12 cellular contexts compared by ENCODE assay signal in the genomic region with DNA sequence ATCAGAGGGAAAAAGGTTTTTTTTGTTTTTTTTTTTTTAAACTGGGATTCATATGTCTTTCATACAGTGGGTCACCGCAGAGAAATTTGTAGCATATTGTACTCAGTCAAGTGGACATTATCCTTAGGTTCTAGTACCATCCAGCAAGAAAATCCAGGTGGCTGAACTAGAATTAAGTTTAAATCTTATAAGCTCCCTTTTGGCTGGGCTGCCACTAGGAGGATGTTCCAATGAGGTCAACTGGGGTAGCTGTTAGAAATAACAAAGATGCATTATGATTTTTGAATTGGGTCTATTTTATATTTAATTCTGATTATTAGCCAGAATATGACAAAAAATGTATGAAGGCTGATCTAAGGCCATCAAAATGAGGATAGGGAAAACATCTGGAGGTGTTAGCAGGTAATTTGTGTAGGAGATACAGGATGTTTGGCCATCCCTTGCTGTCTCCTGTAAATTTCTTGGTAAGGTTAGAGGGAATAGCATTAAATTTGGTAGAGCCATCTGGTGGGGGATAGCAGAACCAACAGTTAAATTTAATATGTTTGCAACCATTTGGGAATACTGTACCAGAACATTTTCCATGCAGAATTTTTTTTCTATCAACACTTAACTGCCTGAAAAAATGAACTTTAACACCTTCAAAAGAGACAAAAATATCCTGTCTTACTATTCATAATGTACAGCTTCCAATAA.
DNase-seq lines count a peak whose midpoint lies in the region; ATAC-seq and TF ChIP-seq lines count a peak whose summit lies in the region.
"Had no signal": no experiment of that assay in that cellular context is flagged by ENCODE, and none has a peak within 500 bp of the region (broad histone marks: within the 10 kb centered on the region; RNA-seq: fewer than 3 reads in every experiment).

No MANE protein-coding gene starts in this region.

- H3K4me3 ChIP-seq in LNCaP clone FGC (ENCODE audit: low read depth, low read length) (no peak overlapping the region), adrenal gland (no peak overlapping the region)
- H3K4me3 ChIP-seq: K562, SK-N-MC, smooth muscle cell had no signal

- H3K27ac ChIP-seq in adrenal gland: no peak overlapping the region
- H3K27ac ChIP-seq: SK-N-MC had no signal

- CTCF ChIA-PET in activated naive CD4-positive, alpha-beta T cell treated with anti-CD3 and anti-CD28 coated beads, Interleukin-2, amount 10 ng/mL, durations not matched to agents 7 days and 5 days (lab: Charles Lee): interaction anchor here (1.1 to 1.5 kb wide), 2 partner anchors 194 to 568 kb away, joined by 3 to 4 read pairs; partner anchors contain the start of gene B3GALT2

- H3K36me3 ChIP-seq in adrenal gland (replicated peaks in 1 of 2): no peaks in the 10 kb centered on the region

- intact Hi-C loops in adrenal gland (cut with DNase I): no loop called here

- DNase-seq in ELR (ENCODE audit: low read depth) (peak; percentile 43), LNCaP clone FGC (ENCODE audit: low read depth) (no peak), adrenal gland (no peak), left lobe of liver (ENCODE audit: low spot score) (no peak), cerebellum (ENCODE audit: low spot score) (no peak), mesothelial cell of epicardium (ENCODE audit: low spot score in 2 of 2, unreplicated experiment in 2 of 2) (no peak)
- no peak for DNase-seq in activated naive CD4-positive, alpha-beta T cell treated with anti-CD3 and anti-CD28 coated beads, Interleukin-2, amount 10 ng/mL, durations not matched to agents 7 days and 5 days
- DNase-seq: naive thymus-derived CD4-positive, alpha-beta T cell had no signal

- no peak overlapping the region for H3K27ac Mint-ChIP-seq in activated naive CD4-positive, alpha-beta T cell treated with anti-CD3 and anti-CD28 coated beads, Interleukin-2, amount 10 ng/mL, durations not matched to agents 7 days and 5 days
- H3K27ac Mint-ChIP-seq in mesothelial cell of epicardium: no peak overlapping the region
- H3K27ac Mint-ChIP-seq: naive thymus-derived CD4-positive, alpha-beta T cell had no signal

- WGBS in adrenal gland, 4 donors: 94 to 100% (median 96%) methylated on average over 1 of the region's 1 CpG

- peaks cover 10% of the 10 kb centered on the region for H3K4me1 Mint-ChIP-seq in activated naive CD4-positive, alpha-beta T cell treated with anti-CD3 and anti-CD28 coated beads, Interleukin-2, amount 10 ng/mL, durations not matched to agents 7 days and 5 days
- H3K4me1 Mint-ChIP-seq in mesothelial cell of epicardium: peaks cover 3% of the 10 kb centered on the region

- ATAC-seq in left lobe of liver (peak; percentile 60), HG03439 (IDR thresholded peaks at IDR 0.05; ENCODE audit: unreplicated experiment) (no peak)
- ATAC-seq: K562; naive thymus-derived CD4-positive, alpha-beta T cell had no signal

- peaks cover 8% of the 10 kb centered on the region for H3K9me3 Mint-ChIP-seq in activated naive CD4-positive, alpha-beta T cell treated with anti-CD3 and anti-CD28 coated beads, Interleukin-2, amount 10 ng/mL, durations not matched to agents 7 days and 5 days
- H3K9me3 Mint-ChIP-seq in mesothelial cell of epicardium: peaks cover 17% of the 10 kb centered on the region

- TF ChIP-seq POLR2A in adrenal gland (IDR thresholded peaks at IDR 0.05): no peak

- H3K36me3 Mint-ChIP-seq in activated naive CD4-positive, alpha-beta T cell treated with anti-CD3 and anti-CD28 coated beads, Interleukin-2, amount 10 ng/mL, durations not matched to agents 7 days and 5 days: peaks cover 10% of the 10 kb centered on the region
- H3K36me3 Mint-ChIP-seq in mesothelial cell of epicardium: peaks cover 4% of the 10 kb centered on the region

- no peaks in the 10 kb centered on the region for H3K4me1 ChIP-seq in adrenal gland (replicated peaks in 1 of 2)

- no peaks in the 10 kb centered on the region for H3K27me3 ChIP-seq in adrenal gland

- H3K27me3 Mint-ChIP-seq in activated naive CD4-positive, alpha-beta T cell treated with anti-CD3 and anti-CD28 coated beads, Interleukin-2, amount 10 ng/mL, durations not matched to agents 7 days and 5 days: no peaks in the 10 kb centered on the region
- no peaks in the 10 kb centered on the region for H3K27me3 Mint-ChIP-seq in mesothelial cell of epicardium (ENCODE audit: low read depth)
- H3K27me3 Mint-ChIP-seq: naive thymus-derived CD4-positive, alpha-beta T cell had no signal

- TF ChIP-seq CTCF in LNCaP clone FGC (IDR thresholded peaks at IDR 0.05; ENCODE audit: control insufficient read depth, extremely low read depth, insufficient read depth) (peak; percentile 40), adrenal gland (IDR thresholded peaks at IDR 0.05) (peak in 5 of 6 experiments; percentile 7 to 36 (median 29)), mesothelial cell of epicardium (IDR thresholded peaks at IDR 0.05; ENCODE audit: unreplicated experiment) (no peak)

- H3K9me3 ChIP-seq in adrenal gland (replicated peaks in 1 of 3): no peaks in the 10 kb centered on the region

- no peak overlapping the region for H3K4me3 Mint-ChIP-seq in activated naive CD4-positive, alpha-beta T cell treated with anti-CD3 and anti-CD28 coated beads, Interleukin-2, amount 10 ng/mL, durations not matched to agents 7 days and 5 days
- H3K4me3 Mint-ChIP-seq in mesothelial cell of epicardium: no peak overlapping the region
- H3K4me3 Mint-ChIP-seq: naive thymus-derived CD4-positive, alpha-beta T cell had no signal
